In genomic region chr1:201763439-201764140, GRCh38 we compare ENCODE assay signal across 18 cellular contexts.
DNase-seq lines count a peak whose midpoint lies in the region; ATAC-seq, FAIRE-seq and TF ChIP-seq lines count a peak whose summit lies in the region.
"Had no signal": no experiment of that assay in that cellular context is flagged by ENCODE, and none has a peak within 500 bp of the region (broad histone marks: within the 10 kb centered on the region; RNA-seq: fewer than 3 reads in every experiment).

No MANE protein-coding gene starts in this region.

- H3K36me3 ChIP-seq in MM.1S (replicated peaks; ENCODE audit: insufficient read depth, low read length), result no peaks in the 10 kb centered on the region
- H3K36me3 ChIP-seq: BE2C, breast epithelium had no signal

- TF ChIP-seq CTCF in A549 (IDR thresholded peaks at IDR 0.05), result no peak
- TF ChIP-seq CTCF in MM.1S (IDR thresholded peaks at IDR 0.05; ENCODE audit: low read length), result no peak
- no peak for TF ChIP-seq CTCF in mesothelial cell of epicardium (IDR thresholded peaks at IDR 0.05; ENCODE audit: unreplicated experiment)

- no peaks in the 10 kb centered on the region for H3K9me2 ChIP-seq in MM.1S (replicated peaks; ENCODE audit: insufficient read depth, low read length)

- H4K20me1 ChIP-seq in MM.1S (ENCODE audit: insufficient read depth, low read length), result no peaks in the 10 kb centered on the region

- POLR2A ChIA-PET in A549 (lab: Yijun Ruan, JAX), result no interaction called here

- H3K9me3 ChIP-seq in A549 (no peaks in the 10 kb centered on the region), MM.1S (replicated peaks; ENCODE audit: insufficient read depth, low read length) (no peaks in the 10 kb centered on the region)
- H3K9me3 ChIP-seq: BE2C, breast epithelium had no signal

- CTCF ChIA-PET in A549 (lab: Yijun Ruan, JAX), result interaction anchor here (0.9 to 2.9 kb wide), 6 partner anchors 11 to 250 kb away, joined by 3 to 7 read pairs (median 5); no protein-coding TSS in a partner anchor

- no peak for FAIRE-seq in A549 (lab: Jason Lieb, UNC)
- FAIRE-seq: G401.6, islet of Langerhans, small intestine had no signal

- peak overlapping the region; percentile 11 for H3K9ac ChIP-seq in MM.1S (ENCODE audit: low read length)

- H3K27me3 Mint-ChIP-seq in mesothelial cell of epicardium (ENCODE audit: low read depth), result no peaks in the 10 kb centered on the region
- H3K27me3 Mint-ChIP-seq: T-cell had no signal

- no peaks in the 10 kb centered on the region for H3K9me3 Mint-ChIP-seq in mesothelial cell of epicardium
- H3K9me3 Mint-ChIP-seq: activated T-cell treated with anti-CD3 and anti-CD28 coated beads, Interleukin-2, amount 50 U/mL, for 72 hours; natural killer cell; T-cell had no signal

- H3K27ac ChIP-seq in A549, result no peak overlapping the region
- H3K27ac ChIP-seq in MM.1S (ENCODE audit: low read length), result peak overlapping the region; percentile 62
- H3K27ac ChIP-seq in cingulate gyrus (ENCODE audit: low read depth, low read length), result peak overlapping the region; percentile 21
- H3K27ac ChIP-seq: breast epithelium had no signal

- TF ChIP-seq EP300 in A549 (IDR thresholded peaks at IDR 0.05), result no peak

- H3K4me2 ChIP-seq in A549, result no peak overlapping the region
- H3K4me2 ChIP-seq in MM.1S (ENCODE audit: low read depth, low read length), result peak overlapping the region; percentile 81

- H3K36me3 Mint-ChIP-seq in mesothelial cell of epicardium, result no peaks in the 10 kb centered on the region
- H3K36me3 Mint-ChIP-seq: natural killer cell had no signal

- 0 out of 2 replicates have a peak, but pooled peaks cover 5% of the 10 kb centered on the region for H3K27me3 ChIP-seq in MM.1S (replicated peaks; ENCODE audit: insufficient read depth, low read length)
- H3K27me3 ChIP-seq: BE2C, breast epithelium had no signal

- no peak for ATAC-seq in A549
- ATAC-seq: activated T-cell treated with anti-CD3 and anti-CD28 coated beads, Interleukin-2, amount 50 U/mL, for 72 hours; esophagus mucosa; natural killer cell; T-cell had no signal

- H3K79me2 ChIP-seq in MM.1S (ENCODE audit: low read length), result no peaks in the 10 kb centered on the region; the same call in 1 of the 2 replicates

- H3K27ac Mint-ChIP-seq in mesothelial cell of epicardium, result peak overlapping the region; percentile 75
- H3K27ac Mint-ChIP-seq: activated T-cell treated with anti-CD3 and anti-CD28 coated beads, Interleukin-2, amount 50 U/mL, for 72 hours; natural killer cell; T-cell had no signal

- TF ChIP-seq POLR2A in A549 (IDR thresholded peaks at IDR 0.05; ENCODE audit: low read length), result no peak

- 89% methylated on average over 7 of the region's 7 CpGs for WGBS in A549 (ENCODE audit: missing lambda C conversion rate)

- H3F3A ChIP-seq in MM.1S (ENCODE audit: insufficient read depth, low read length), result peaks cover 24% of the 10 kb centered on the region

- H3K4me3 ChIP-seq in A549 (no peak overlapping the region), MM.1S (ENCODE audit: low read length) (peak overlapping the region; percentile 37)
- H3K4me3 ChIP-seq: breast epithelium had no signal

- DNase-seq in A549 (ENCODE audit: low read depth in 1 of 2, low spot score in 1 of 2) (no peak), MM.1S (peak; percentile 57), mesothelial cell of epicardium (ENCODE audit: low spot score in 2 of 2, unreplicated experiment in 2 of 2) (no peak), H4 (ENCODE audit: low spot score) (no peak), SIG-M5 treated with dmso at 0.1 percent for 504 hours (lab: John Stamatoyannopoulos, UW; ENCODE audit: unreplicated experiment) (no peak)
- no peak for DNase-seq in activated naive CD4-positive, alpha-beta T cell treated with Interleukin-2 at 50 U/mL for 16 hours
- DNase-seq in activated CD4-positive, alpha-beta T cell treated with anti-CD3 and anti-CD28 coated beads, Interleukin-2, amount 50 U/mL, for 4 hours, result no peak
- DNase-seq: activated CD4-positive, alpha-beta T cell treated with anti-CD3 and anti-CD28 coated beads for 48 hours; activated T-cell treated with anti-CD3 and anti-CD28 coated beads, Interleukin-2, amount 50 U/mL, for 72 hours; BE2C; natural killer cell; small intestine; T-cell had no signal

- TF ChIP-seq RAD21 in A549 (conservative IDR thresholded peaks at IDR 0.05 in 1 of 2, IDR thresholded peaks at IDR 0.05 in 1 of 2), result no peak

- H2AFZ ChIP-seq in MM.1S (ENCODE audit: low read length), result no peak overlapping the region

- H3K4me3 Mint-ChIP-seq in mesothelial cell of epicardium, result no peak overlapping the region
- H3K4me3 Mint-ChIP-seq: activated T-cell treated with anti-CD3 and anti-CD28 coated beads, Interleukin-2, amount 50 U/mL, for 72 hours; natural killer cell; T-cell had no signal

- peaks cover 42% of the 10 kb centered on the region for H3K4me1 Mint-ChIP-seq in mesothelial cell of epicardium
- H3K4me1 Mint-ChIP-seq: natural killer cell, T-cell had no signal

- H3K4me1 ChIP-seq in A549 (peaks cover 18% of the 10 kb centered on the region; the same call in 1 of the 3 replicates), MM.1S (ENCODE audit: low read length) (peaks cover 35% of the 10 kb centered on the region)
- H3K4me1 ChIP-seq: breast epithelium had no signal

TF ChIP-seq in A549, 52 proteins besides CTCF, POLR2A, EP300 and RAD21:
- TF ChIP-seq MAFK (IDR thresholded peaks at IDR 0.05; ENCODE audit: partially characterized antibody) (peak; percentile 60), HOXB13 (CRISPR knock-in tag; IDR thresholded peaks at IDR 0.05; ENCODE audit: low read depth) (no peak), JUN (IDR thresholded peaks at IDR 0.05) (no peak), HOXB5 (CRISPR knock-in tag; IDR thresholded peaks at IDR 0.05) (no peak), JUNB (IDR thresholded peaks at IDR 0.05) (no peak)

Comparison
In these comparisons a context has a peak if more than half of its experiments do, and no peak if none do; other contexts are left out.
1. H3K27ac ChIP-seq: peak in MM.1S (single experiment) and cingulate gyrus (single experiment); none in A549 (0 of 2).